In the genomic region with DNA sequence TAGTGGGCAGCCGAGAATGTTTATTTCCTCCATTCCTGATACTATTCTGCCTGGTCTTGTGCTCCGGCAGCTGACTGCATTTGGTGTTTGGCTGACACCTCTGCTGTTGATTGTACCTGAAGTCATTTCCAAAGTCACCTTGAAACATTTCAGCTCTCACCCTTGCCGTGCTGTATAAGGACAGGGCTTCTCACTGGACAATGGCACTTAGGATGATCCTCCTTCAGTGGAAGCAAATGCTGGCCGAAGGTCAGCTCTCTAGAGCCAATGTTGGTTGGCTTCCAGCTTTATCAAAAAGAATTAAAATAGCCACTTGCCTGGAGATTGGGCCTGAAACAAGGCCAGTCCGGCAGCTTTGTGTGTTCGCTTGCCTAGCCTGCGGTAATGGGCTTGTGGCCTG, we compare ENCODE assay signal across 23 cellular contexts. TPM values are rescaled to one million over a fixed set of nuclear protein-coding genes. Genes with fewer than 3 reads are reported as not detected.
A peak's percentile ranks its signal among the peaks of the same experiment; 100 is the strongest.
DNase-seq lines count a peak whose midpoint lies in the region; ATAC-seq and TF ChIP-seq lines count a peak whose summit lies in the region.
"Had no signal": no experiment of that assay in that cellular context is flagged by ENCODE, and none has a peak within 500 bp of the region (broad histone marks: within the 10 kb centered on the region; RNA-seq: fewer than 3 reads in every experiment).

No MANE protein-coding gene starts in this region.

- H3K4me1 ChIP-seq in esophagus muscularis mucosa (peaks cover 84 to 99% (median 93%) of the 10 kb centered on the region in 4 donors), right lobe of liver (peaks cover 0 to 54% (median 16%) of the 10 kb centered on the region in 4 donors), gastrocnemius medialis (peaks cover 63 to 66% of the 10 kb centered on the region in 2 donors)

- ATAC-seq in right lobe of liver, result peak; percentile 31 to 67 (median 54)
- peak; percentile 39 to 45 for ATAC-seq in gastrocnemius medialis
- ATAC-seq in HG02870 (IDR thresholded peaks at IDR 0.05; ENCODE audit: unreplicated experiment), result no peak
- no peak for ATAC-seq in GM18505 (IDR thresholded peaks at IDR 0.05; ENCODE audit: unreplicated experiment)
- no peak for ATAC-seq in GM21381 (IDR thresholded peaks at IDR 0.05; ENCODE audit: unreplicated experiment)
- ATAC-seq in HG03520 (IDR thresholded peaks at IDR 0.05; ENCODE audit: unreplicated experiment), result no peak
- ATAC-seq: A549; activated CD8-positive, alpha-beta T cell treated with anti-CD3 and anti-CD28 coated beads for 36 hours; activated naive CD4-positive, alpha-beta T cell treated with anti-CD3 and anti-CD28 coated beads, Interleukin-2, amount 50 U/mL, for 72 hours; activated T-cell treated with anti-CD3 and anti-CD28 coated beads, Interleukin-2, amount 50 U/mL, for 72 hours; stimulated activated memory B cell treated with anti-CD40 and anti-IgM and Interleukin-4, amounts not matched to agents 10 μg/mL and 1 μg/mL and 100 μg/mL, for 72 hours; upper lobe of right lung had no signal

- TF ChIP-seq POLR2A in esophagus muscularis mucosa (IDR thresholded peaks at IDR 0.05; ENCODE audit: low read depth), result no peak
- TF ChIP-seq POLR2A in right lobe of liver (IDR thresholded peaks at IDR 0.05), result no peak
- TF ChIP-seq POLR2A in gastrocnemius medialis (IDR thresholded peaks at IDR 0.05), result no peak
- TF ChIP-seq POLR2A in GM18505 (IDR thresholded peaks at IDR 0.05; ENCODE audit: borderline replicate concordance, extremely low read depth, insufficient read depth, insufficient read length), result no peak

- WGBS in esophagus muscularis mucosa, result 29% methylated on average over 7 of the region's 7 CpGs
- WGBS in right lobe of liver (ENCODE audit: insufficient coverage, low coverage, low lambda C conversion rate, missing lambda C conversion rate), result 36% methylated on average over 3 of the region's 7 CpGs

- H3K4me3 ChIP-seq in esophagus muscularis mucosa (peak overlapping the region in 3 of 4 donors; percentile 5 to 8 (median 5)), right lobe of liver (no peak overlapping the region), gastrocnemius medialis (peak overlapping the region in 2 of 4 donors; percentile 14 to 19)
- H3K4me3 ChIP-seq: A549; BLaER1 treated with 17β-estradiol and CSF1 and Interleukin-3, amounts not matched to agents 10 nM and 100 nM; GM23248; upper lobe of right lung had no signal

- intact Hi-C loops in esophagus muscularis mucosa (cut with DNase I) (no loop called here), right lobe of liver (cut with DNase I) (no loop called here), gastrocnemius medialis (cut with DNase I; ENCODE audit: low total_unique reads) (loop anchor here (5.0 kb wide), 1 partner anchor 48 kb away; no protein-coding TSS in a partner anchor)

- H3K27me3 ChIP-seq in esophagus muscularis mucosa (no peaks in the 10 kb centered on the region), right lobe of liver (no peaks in the 10 kb centered on the region), gastrocnemius medialis (no peaks in the 10 kb centered on the region)
- H3K27me3 ChIP-seq: upper lobe of right lung had no signal

- H3K36me3 ChIP-seq in esophagus muscularis mucosa (peaks cover 0 to 15% (median 3%) of the 10 kb centered on the region in 4 donors), right lobe of liver (peaks cover 0 to 15% (median 8%) of the 10 kb centered on the region in 4 donors), gastrocnemius medialis (peaks cover 0 to 8% of the 10 kb centered on the region in 2 donors)
- H3K36me3 ChIP-seq: BLaER1 treated with 17β-estradiol and CSF1 and Interleukin-3, amounts not matched to agents 10 nM and 100 nM; upper lobe of right lung had no signal

- DNase-seq in G401 (ENCODE audit: low spot score) (peak; percentile 42), esophagus muscularis mucosa (ENCODE audit: extremely low spot score) (no peak), right lobe of liver (peak in 1 of 3 donors; percentile 47), gastrocnemius medialis (peak in 1 of 2 donors; percentile 37)
- DNase-seq: activated B cell treated with CpG ODN at 0.5 μM for 24 hours; activated CD8-positive, alpha-beta T cell treated with anti-CD3 and anti-CD28 coated beads for 36 hours; activated T-cell treated with anti-CD3 and anti-CD28 coated beads, Interleukin-2, amount 50 U/mL, for 72 hours; dermis blood vessel endothelial cell; glutamatergic neuron; GM23248; KG1; NCI-H1694 treated with DMSO at 0.1 percent for 48 hours; NCI-H446 treated with DMSO at 0.1 percent for 48 hours; SK-N-SH; upper lobe of right lung had no signal

- TF ChIP-seq CTCF in esophagus muscularis mucosa (IDR thresholded peaks at IDR 0.05) (no peak), right lobe of liver (IDR thresholded peaks at IDR 0.05) (no peak), gastrocnemius medialis (IDR thresholded peaks at IDR 0.05 in 4 of 5, conservative IDR thresholded peaks at IDR 0.05 in 1 of 5) (no peak)

- H3K27ac ChIP-seq in esophagus muscularis mucosa (replicated peaks in 1 of 4) (peak overlapping the region; percentile 89 to 96 (median 92)), right lobe of liver (peak overlapping the region; percentile 21 to 30 (median 29)), gastrocnemius medialis (peak overlapping the region; percentile 78 to 97 (median 90))
- H3K27ac ChIP-seq: A549; BLaER1 treated with 17β-estradiol and CSF1 and Interleukin-3, amounts not matched to agents 10 nM and 100 nM; GM23248; upper lobe of right lung had no signal

- in situ Hi-C loops in G401 (cut with HindIII; ENCODE audit: low sequenced_read_pairs), result no loop called here
- in situ Hi-C loops in gastrocnemius medialis (cut with MboI; ENCODE audit: low sequenced_read_pairs in 4 of 4), result no loop called here

- TF ChIP-seq EP300 in esophagus muscularis mucosa (IDR thresholded peaks at IDR 0.05), result no peak

- H3K9me3 ChIP-seq in esophagus muscularis mucosa (no peaks in the 10 kb centered on the region), right lobe of liver (no peaks in the 10 kb centered on the region), gastrocnemius medialis (no peaks in the 10 kb centered on the region)
- H3K9me3 ChIP-seq: A549; BLaER1 treated with 17β-estradiol and CSF1 and Interleukin-3, amounts not matched to agents 10 nM and 100 nM; SK-N-SH; upper lobe of right lung had no signal

RNA-seq across cellular contexts. Expression of a gene that starts 44.0 kb away (rescaled TPM):
- 1.7 and 2.6 TPM in 2 replicates for total RNA-seq in G401 (2014; rRNA removed; shearing (Covaris generic))
- total RNA-seq in esophagus muscularis mucosa (100 to 1,000 TPM in 2 of 4 donors, 10 to 100 TPM in 2; 59.6 to 134 (median 108) TPM), right lobe of liver (100 to 1,000 TPM; 107 to 237 (median 187) TPM), gastrocnemius medialis (1,000 to 10,000 TPM in 1 of 4 donors, 100 to 1,000 TPM in 3; 595 to 1,103 (median 698) TPM)

Comparison
In these comparisons a context has a peak if more than half of its experiments do, and no peak if none do; other contexts are left out.
1. H3K27ac ChIP-seq: peak in every context shown above with its lines; median percentile 92 in esophagus muscularis mucosa; 90 in gastrocnemius medialis; 29 in right lobe of liver.
2. H3K4me3 ChIP-seq: peak in esophagus muscularis mucosa (3 of 4); none in right lobe of liver (0 of 3).
3. ATAC-seq: peak in right lobe of liver (4 of 4) and gastrocnemius medialis (2 of 2); none in HG02870 (single experiment), GM18505 (single experiment), GM21381 (single experiment) and HG03520 (single experiment).
4. RNA of a gene that starts 44.0 kb away (total RNA-seq): 595 to 1,103 TPM in gastrocnemius medialis, 107 to 237 TPM in right lobe of liver and 59.6 to 134 TPM in esophagus muscularis mucosa; 1.7 to 2.6 TPM in G401; every median in the first group is over 10 times any median in the second.